ENCODE assay signal across 25 cellular contexts in genomic region chr12:10052111-10052913, GRCh38. TPM values are rescaled to one million over a fixed set of nuclear protein-coding genes. Genes with fewer than 3 reads are reported as not detected.
DNase-seq lines count a peak whose midpoint lies in the region; ATAC-seq, FAIRE-seq and TF ChIP-seq lines count a peak whose summit lies in the region.
"Had no signal": no experiment of that assay in that cellular context is flagged by ENCODE, and none has a peak within 500 bp of the region (broad histone marks: within the 10 kb centered on the region; RNA-seq: fewer than 3 reads in every experiment).

No MANE protein-coding gene starts in this region.

- DNase-seq in CD14-positive monocyte (ENCODE audit: low spot score) (no peak), HTR-8/SVneo (ENCODE audit: insufficient read length, low spot score) (no peak), H54 (ENCODE audit: insufficient read length, low spot score) (no peak), mucosa of gallbladder (ENCODE audit: low spot score) (no peak)
- DNase-seq in activated naive CD8-positive, alpha-beta T cell treated with anti-CD3 and anti-CD28 coated beads, Interleukin-2, amount 50 U/mL, for 24 hours, result no peak
- no peak for DNase-seq in stimulated activated CD4-positive, alpha-beta T cell treated with anti-CD3 and anti-CD28 coated beads, Interleukin-12 subunit alpha, Interleukin-12 subunit beta, amount 100 ng/mL, for 4 hours
- DNase-seq: ACHN; activated T-cell treated with anti-CD3 and anti-CD28 coated beads, Interleukin-2, amount 50 U/mL, for 72 hours; DMS153; effector memory CD8-positive, alpha-beta T cell; esophagus squamous epithelium; glutamatergic neuron; left ventricle myocardium superior; NCI-H1048; NCI-H2029 treated with DMSO at 0.1 percent for 48 hours; retina; SHP77 treated with DMSO at 0.1 percent for 48 hours; spleen had no signal

- H3K79me2 ChIP-seq in Loucy (ENCODE audit: insufficient read depth, low read length), result no peaks in the 10 kb centered on the region

- no peak for FAIRE-seq in HTR-8/SVneo (lab: Jason Lieb, UNC)
- FAIRE-seq in H54 (lab: Jason Lieb, UNC), result no peak

- H4K20me1 ChIP-seq in Loucy (ENCODE audit: insufficient read depth, low read length, poor library complexity, severe bottlenecking), result no peaks in the 10 kb centered on the region

- H3K36me3 ChIP-seq in Loucy (ENCODE audit: insufficient read depth, low read length), result no peaks in the 10 kb centered on the region
- H3K36me3 ChIP-seq: esophagus squamous epithelium, spleen, thoracic aorta, WERI-Rb-1 had no signal

- peak overlapping the region; percentile 43 for H3K9ac ChIP-seq in Loucy (ENCODE audit: low read depth, low read length, poor library complexity, severe bottlenecking)

- peaks cover 44% of the 10 kb centered on the region for H3K4me1 Mint-ChIP-seq in CD14-positive monocyte
- H3K4me1 Mint-ChIP-seq in activated naive CD8-positive, alpha-beta T cell treated with anti-CD3 and anti-CD28 coated beads, Interleukin-2, amount 50 U/mL, for 24 hours, result peaks cover 8% of the 10 kb centered on the region

- H3K27ac Mint-ChIP-seq in CD14-positive monocyte, result peak overlapping the region in 4 of 7 donors; percentile 1 to 59 (median 27)
- no peak overlapping the region for H3K27ac Mint-ChIP-seq in activated naive CD8-positive, alpha-beta T cell treated with anti-CD3 and anti-CD28 coated beads, Interleukin-2, amount 50 U/mL, for 24 hours
- H3K27ac Mint-ChIP-seq: activated naive CD4-positive, alpha-beta T cell treated with anti-CD3 and anti-CD28 coated beads, Interleukin-2, amount 50 U/mL, for 72 hours; activated T-cell treated with anti-CD3 and anti-CD28 coated beads, Interleukin-2, amount 50 U/mL, for 72 hours; effector memory CD8-positive, alpha-beta T cell had no signal

- peak overlapping the region; percentile 54; the same call in 1 of the 2 replicates for H2AFZ ChIP-seq in Loucy (ENCODE audit: low read length)

- no peaks in the 10 kb centered on the region for H3K9me2 ChIP-seq in Loucy (replicated peaks; ENCODE audit: low read depth, low read length)

- H3K9me3 Mint-ChIP-seq in CD14-positive monocyte, result peaks cover 0 to 3% (median 2%) of the 10 kb centered on the region in 7 donors
- no peaks in the 10 kb centered on the region for H3K9me3 Mint-ChIP-seq in activated naive CD8-positive, alpha-beta T cell treated with anti-CD3 and anti-CD28 coated beads, Interleukin-2, amount 50 U/mL, for 24 hours
- H3K9me3 Mint-ChIP-seq: activated naive CD4-positive, alpha-beta T cell treated with anti-CD3 and anti-CD28 coated beads, Interleukin-2, amount 50 U/mL, for 72 hours; activated T-cell treated with anti-CD3 and anti-CD28 coated beads, Interleukin-2, amount 50 U/mL, for 72 hours; effector memory CD8-positive, alpha-beta T cell had no signal

- no peaks in the 10 kb centered on the region for H3K36me3 Mint-ChIP-seq in CD14-positive monocyte
- no peaks in the 10 kb centered on the region for H3K36me3 Mint-ChIP-seq in activated naive CD8-positive, alpha-beta T cell treated with anti-CD3 and anti-CD28 coated beads, Interleukin-2, amount 50 U/mL, for 24 hours (ENCODE audit: low read depth)
- H3K36me3 Mint-ChIP-seq: activated naive CD4-positive, alpha-beta T cell treated with anti-CD3 and anti-CD28 coated beads, Interleukin-2, amount 50 U/mL, for 72 hours had no signal

- no peak for TF ChIP-seq POLR2A in H54 (IDR thresholded peaks at IDR 0.05; ENCODE audit: low read depth, low read length)

- intact Hi-C loops in CD14-positive monocyte (cut with micrococcal nuclease), result no loop called here

- peak overlapping the region; percentile 54 to 82 for H3K4me3 Mint-ChIP-seq in CD14-positive monocyte
- peak overlapping the region; percentile 0 for H3K4me3 Mint-ChIP-seq in activated naive CD8-positive, alpha-beta T cell treated with anti-CD3 and anti-CD28 coated beads, Interleukin-2, amount 50 U/mL, for 24 hours
- H3K4me3 Mint-ChIP-seq: effector memory CD8-positive, alpha-beta T cell had no signal

- no peaks in the 10 kb centered on the region for H3F3A ChIP-seq in Loucy (ENCODE audit: low read depth)

- no peaks in the 10 kb centered on the region for H3K27me3 ChIP-seq in Loucy (ENCODE audit: insufficient read depth, low read length, poor library complexity, severe bottlenecking)
- H3K27me3 ChIP-seq: esophagus squamous epithelium had no signal

- ATAC-seq in GM18511 (IDR thresholded peaks at IDR 0.05; ENCODE audit: unreplicated experiment), result peak; percentile 51
- ATAC-seq in activated naive CD8-positive, alpha-beta T cell treated with anti-CD3 and anti-CD28 coated beads, Interleukin-2, amount 50 U/mL, for 24 hours, result peak; percentile 40
- ATAC-seq: effector memory CD8-positive, alpha-beta T cell; left ventricle myocardium superior had no signal

- H3K4me1 ChIP-seq in Loucy (ENCODE audit: insufficient read depth, low read length, poor library complexity, severe bottlenecking), result peaks cover 15% of the 10 kb centered on the region
- H3K4me1 ChIP-seq: esophagus squamous epithelium had no signal

- TF ChIP-seq CTCF in CD14-positive monocyte (IDR thresholded peaks at IDR 0.05) (no peak), Loucy (conservative IDR thresholded peaks at IDR 0.05; ENCODE audit: low read length) (no peak)

- H3K9me3 ChIP-seq in Loucy (ENCODE audit: insufficient read depth, low read depth, low read length), result no peaks in the 10 kb centered on the region
- H3K9me3 ChIP-seq: thoracic aorta had no signal

- no peaks in the 10 kb centered on the region for H3K27me3 Mint-ChIP-seq in CD14-positive monocyte (ENCODE audit: low read depth in 3 of 3)
- peaks cover 23% of the 10 kb centered on the region for H3K27me3 Mint-ChIP-seq in activated naive CD8-positive, alpha-beta T cell treated with anti-CD3 and anti-CD28 coated beads, Interleukin-2, amount 50 U/mL, for 24 hours

- peak overlapping the region; percentile 63 for H3K4me2 ChIP-seq in Loucy (ENCODE audit: low read depth, low read length, poor library complexity, severe bottlenecking)

- peak overlapping the region; percentile 65 for H3K4me3 ChIP-seq in Loucy (ENCODE audit: low read length, poor library complexity, severe bottlenecking)
- H3K4me3 ChIP-seq: esophagus squamous epithelium, thoracic aorta had no signal

RNA-seq across cellular contexts. Expression of gene CLEC9A, which starts 21.8 kb away (rescaled TPM):
- under 1 TPM in 1 of 2 donors, not detected in 1; 0.59 TPM for polyA plus RNA-seq in CD14-positive monocyte
- total RNA-seq in mucosa of gallbladder, result 1.2 TPM
- total RNA-seq: activated naive CD4-positive, alpha-beta T cell treated with anti-CD3 and anti-CD28 coated beads, Interleukin-2, amount 50 U/mL, for 72 hours; activated T-cell treated with anti-CD3 and anti-CD28 coated beads, Interleukin-2, amount 50 U/mL, for 72 hours; esophagus squamous epithelium; H4; left ventricle myocardium superior; NCI-H460; thoracic aorta had no signal

RNA-seq across cellular contexts. Expression of gene CLEC12B, which starts 41.9 kb away (rescaled TPM):
- under 1 TPM in 1 of 2 donors, not detected in 1; 0.14 TPM for polyA plus RNA-seq in CD14-positive monocyte
- not detected for total RNA-seq in mucosa of gallbladder
- total RNA-seq: activated naive CD4-positive, alpha-beta T cell treated with anti-CD3 and anti-CD28 coated beads, Interleukin-2, amount 50 U/mL, for 72 hours; activated T-cell treated with anti-CD3 and anti-CD28 coated beads, Interleukin-2, amount 50 U/mL, for 72 hours; esophagus squamous epithelium; H4; left ventricle myocardium superior; NCI-H460; thoracic aorta had no signal

RNA-seq across cellular contexts. Expression of gene CLEC1A, which starts 46.5 kb away (rescaled TPM):
- 1 to 10 TPM in 1 of 2 donors, under 1 TPM in 1; 0.90 to 1.1 TPM for polyA plus RNA-seq in CD14-positive monocyte
- 3.5 TPM for total RNA-seq in mucosa of gallbladder
- total RNA-seq: activated naive CD4-positive, alpha-beta T cell treated with anti-CD3 and anti-CD28 coated beads, Interleukin-2, amount 50 U/mL, for 72 hours; activated T-cell treated with anti-CD3 and anti-CD28 coated beads, Interleukin-2, amount 50 U/mL, for 72 hours; NCI-H460 had no signal

RNA-seq across cellular contexts. Expression of gene CLEC1B, which starts 53.4 kb away (rescaled TPM):
- 1 to 10 TPM; 3.5 to 3.9 TPM for polyA plus RNA-seq in CD14-positive monocyte
- total RNA-seq in mucosa of gallbladder, result not detected
- total RNA-seq: activated naive CD4-positive, alpha-beta T cell treated with anti-CD3 and anti-CD28 coated beads, Interleukin-2, amount 50 U/mL, for 72 hours; activated T-cell treated with anti-CD3 and anti-CD28 coated beads, Interleukin-2, amount 50 U/mL, for 72 hours; esophagus squamous epithelium; H4; left ventricle myocardium superior; NCI-H460; thoracic aorta had no signal
